In genomic region chr14:100592972-100593371, GRCh38 we compare ENCODE assay signal across 15 cellular contexts.
"Had no signal": no experiment of that assay in that cellular context is flagged by ENCODE, and none has a peak within 500 bp of the region (broad histone marks: within the 10 kb centered on the region; RNA-seq: fewer than 3 reads in every experiment).

No MANE protein-coding gene starts in this region.

- H3K4me3 Mint-ChIP-seq: activated CD4-positive, alpha-beta T cell treated with anti-CD3 and anti-CD28 coated beads, Interleukin-2, amount 10 ng/mL, durations not matched to agents 7 days and 5 days; neural crest cell; T-helper 1 cell treated with Interleukin-12 subunit alpha and Interleukin-12 subunit beta and Interleukin-4 antibody, amounts not matched to agents 30 μg/mL and 1 μg/mL, for 36 hours had no signal

- H3K9me3 ChIP-seq: esophagus squamous epithelium, pancreas, tibial nerve had no signal

- H3K36me3 ChIP-seq: esophagus squamous epithelium, pancreas, tibial nerve had no signal

- H3K4me3 ChIP-seq: dorsolateral prefrontal cortex, esophagus squamous epithelium, pancreas, tibial nerve had no signal

- H3K27ac Mint-ChIP-seq: activated CD4-positive, alpha-beta T cell treated with anti-CD3 and anti-CD28 coated beads, Interleukin-2, amount 10 ng/mL, durations not matched to agents 7 days and 5 days; activated naive CD4-positive, alpha-beta T cell treated with anti-CD3 and anti-CD28 coated beads, Interleukin-2, amount 50 U/mL, for 72 hours; T-helper 1 cell treated with Interleukin-12 subunit alpha and Interleukin-12 subunit beta and Interleukin-4 antibody, amounts not matched to agents 30 μg/mL and 1 μg/mL, for 36 hours had no signal

- H3K27ac ChIP-seq: dorsolateral prefrontal cortex, esophagus squamous epithelium, pancreas, tibial nerve had no signal

- H3K36me3 Mint-ChIP-seq: activated naive CD4-positive, alpha-beta T cell treated with anti-CD3 and anti-CD28 coated beads, Interleukin-2, amount 50 U/mL, for 72 hours had no signal

- H3K4me1 ChIP-seq: pancreas had no signal

- H3K4me1 Mint-ChIP-seq: activated CD4-positive, alpha-beta T cell treated with anti-CD3 and anti-CD28 coated beads, Interleukin-2, amount 10 ng/mL, durations not matched to agents 7 days and 5 days; neural crest cell had no signal

- H3K9me3 Mint-ChIP-seq: activated CD4-positive, alpha-beta T cell treated with anti-CD3 and anti-CD28 coated beads, Interleukin-2, amount 10 ng/mL, durations not matched to agents 7 days and 5 days; activated naive CD4-positive, alpha-beta T cell treated with anti-CD3 and anti-CD28 coated beads, Interleukin-2, amount 50 U/mL, for 72 hours; neural crest cell; T-helper 1 cell treated with Interleukin-12 subunit alpha and Interleukin-12 subunit beta and Interleukin-4 antibody, amounts not matched to agents 30 μg/mL and 1 μg/mL, for 36 hours had no signal

- DNase-seq: activated CD4-positive, alpha-beta T cell treated with anti-CD3 and anti-CD28 coated beads, Interleukin-2, amount 10 ng/mL, durations not matched to agents 7 days and 5 days; activated CD4-positive, CD25-positive, alpha-beta regulatory T cell; activated T-cell treated with anti-CD3 and anti-CD28 coated beads for 4 hours; amygdala; esophagus squamous epithelium; foreskin fibroblast; mesenchymal stem cell; small intestine had no signal

- ATAC-seq: activated naive CD4-positive, alpha-beta T cell treated with anti-CD3 and anti-CD28 coated beads, Interleukin-2, amount 50 U/mL, for 72 hours; left lobe of liver; pancreas had no signal

- H3K27me3 ChIP-seq: pancreas had no signal
